Comparison of ENCODE assay signal across 9 cellular contexts in genomic region chr1:119416006-119416640, GRCh38. TPM values are rescaled to one million over a fixed set of nuclear protein-coding genes. Genes with fewer than 3 reads are reported as not detected.
"Had no signal": no experiment of that assay in that cellular context is flagged by ENCODE, and none has a peak within 500 bp of the region (broad histone marks: within the 10 kb centered on the region; RNA-seq: fewer than 3 reads in every experiment).

No MANE protein-coding gene starts in this region.

- H3K9me3 ChIP-seq: HAP-1 had no signal

- H3K27me3 Mint-ChIP-seq: IgD-negative memory B cell had no signal

- H3K27ac Mint-ChIP-seq: IgD-negative memory B cell had no signal

- H3K36me3 ChIP-seq: HAP-1 had no signal

- H3K4me3 ChIP-seq: GM23248, HAP-1 had no signal

- ATAC-seq: HCT116 had no signal

- H3K4me3 Mint-ChIP-seq: IgD-negative memory B cell had no signal

- DNase-seq: GM23248, GOT3, H7, KBM-7 had no signal

- H3K27ac ChIP-seq: GM23248 had no signal

- H3K36me3 Mint-ChIP-seq: IgD-negative memory B cell had no signal

RNA-seq across cellular contexts. Expression of gene HSD3B2, which starts 1.2 kb away (rescaled TPM):
- total RNA-seq: GM23248, H4, HT-29 had no signal

RNA-seq across cellular contexts. Expression of gene HAO2, which starts 47.5 kb away (rescaled TPM):
- total RNA-seq: GM23248, H4, HT-29 had no signal
